Comparison of ENCODE assay signal across 18 cellular contexts in genomic region chr11:6225024-6225423, GRCh38. TPM values are rescaled to one million over a fixed set of nuclear protein-coding genes. Genes with fewer than 3 reads are reported as not detected.
"Had no signal": no experiment of that assay in that cellular context is flagged by ENCODE, and none has a peak within 500 bp of the region (broad histone marks: within the 10 kb centered on the region; RNA-seq: fewer than 3 reads in every experiment).

No MANE protein-coding gene starts in this region.

- FAIRE-seq: astrocyte, bronchial epithelial cell had no signal

- H3K27ac ChIP-seq: VCaP had no signal

- H3K27me3 ChIP-seq: esophagus squamous epithelium had no signal

- H3K9me3 ChIP-seq: esophagus squamous epithelium, mucosa of descending colon had no signal

- ATAC-seq: naive thymus-derived CD8-positive, alpha-beta T cell; stimulated activated naive B cell treated with anti-CD40 and anti-IgM and Interleukin-4, amounts not matched to agents 10 μg/mL and 1 μg/mL and 100 μg/mL, for 72 hours had no signal

- H3K4me3 ChIP-seq: esophagus squamous epithelium, mucosa of descending colon had no signal

- DNase-seq: activated CD4-positive, alpha-beta T cell treated with anti-CD3 and anti-CD28 coated beads for 1 hour; activated CD4-positive, alpha-beta T cell treated with anti-CD3 and anti-CD28 coated beads, Interleukin-2, amount 50 U/mL, for 4 hours; activated naive CD4-positive, alpha-beta T cell treated with anti-CD3 and anti-CD28 coated beads, Interleukin-2, amount 50 U/mL, for 16 hours; esophagus squamous epithelium; foreskin fibroblast; glutamatergic neuron; mucosa of descending colon; naive thymus-derived CD8-positive, alpha-beta T cell; nucleus accumbens; posterior cingulate gyrus; retina; stimulated activated CD4-positive, alpha-beta T cell treated with anti-CD3 and anti-CD28 coated beads, Interleukin-2, amount 100 ng/mL, for 48 hours; stimulated activated naive B cell treated with anti-CD40 and anti-IgM and Interleukin-4, amounts not matched to agents 10 μg/mL and 1 μg/mL and 100 μg/mL, for 72 hours had no signal

RNA-seq across cellular contexts. Expression of gene CNGA4, which starts 13.9 kb away (rescaled TPM):
- total RNA-seq: activated T-helper 2 cell treated with anti-CD3 and anti-CD28 coated beads, Interferon-gamma antibody, Interleukin-2, Interleukin-4, amounts not matched to agents 10 μg/mL and 5 μg/mL and 100 μg/mL, durations not matched to agents 14 hours and 24 hours and 36 hours had no signal

RNA-seq across cellular contexts. Expression of gene C11orf42, which starts 19.7 kb away (rescaled TPM):
- total RNA-seq: activated T-helper 2 cell treated with anti-CD3 and anti-CD28 coated beads, Interferon-gamma antibody, Interleukin-2, Interleukin-4, amounts not matched to agents 10 μg/mL and 5 μg/mL and 100 μg/mL, durations not matched to agents 14 hours and 24 hours and 36 hours; astrocyte; bronchial epithelial cell; esophagus squamous epithelium; mucosa of descending colon; naive thymus-derived CD8-positive, alpha-beta T cell had no signal
- polyA plus RNA-seq: adipose tissue; naive thymus-derived CD8-positive, alpha-beta T cell had no signal

RNA-seq across cellular contexts. Expression of gene OR52W1, which starts 26.0 kb away (rescaled TPM):
- total RNA-seq: activated T-helper 2 cell treated with anti-CD3 and anti-CD28 coated beads, Interferon-gamma antibody, Interleukin-2, Interleukin-4, amounts not matched to agents 10 μg/mL and 5 μg/mL and 100 μg/mL, durations not matched to agents 14 hours and 24 hours and 36 hours; astrocyte; bronchial epithelial cell; esophagus squamous epithelium; mucosa of descending colon; naive thymus-derived CD8-positive, alpha-beta T cell had no signal
- polyA plus RNA-seq: adipose tissue; naive thymus-derived CD8-positive, alpha-beta T cell had no signal

RNA-seq across cellular contexts. Expression of gene CCKBR, which starts 34.6 kb away (rescaled TPM):
- total RNA-seq: activated T-helper 2 cell treated with anti-CD3 and anti-CD28 coated beads, Interferon-gamma antibody, Interleukin-2, Interleukin-4, amounts not matched to agents 10 μg/mL and 5 μg/mL and 100 μg/mL, durations not matched to agents 14 hours and 24 hours and 36 hours; bronchial epithelial cell; naive thymus-derived CD8-positive, alpha-beta T cell had no signal
- polyA plus RNA-seq: naive thymus-derived CD8-positive, alpha-beta T cell had no signal
